In the genomic region with DNA sequence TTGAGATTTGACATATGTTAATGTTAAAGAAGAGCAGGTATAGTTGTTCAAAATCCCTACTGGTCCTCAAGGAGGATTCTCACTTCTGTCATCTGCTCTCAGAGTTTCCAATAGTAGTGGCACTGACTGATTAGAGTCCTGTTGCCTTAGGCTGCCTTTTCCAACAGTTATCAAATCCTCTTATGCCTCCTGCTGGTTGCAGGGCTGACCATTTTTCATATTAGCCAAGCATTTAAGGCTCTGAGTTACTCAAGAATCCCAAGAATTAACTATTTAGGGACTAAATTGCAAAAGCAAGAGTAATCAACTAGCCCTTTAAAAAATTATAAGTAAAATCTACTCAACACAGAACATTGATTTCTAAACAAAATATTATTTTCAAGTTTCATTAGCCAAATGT, we compare ENCODE assay signal across 10 cellular contexts.
DNase-seq lines count a peak whose midpoint lies in the region; ATAC-seq and TF ChIP-seq lines count a peak whose summit lies in the region.
"Had no signal": no experiment of that assay in that cellular context is flagged by ENCODE, and none has a peak within 500 bp of the region (broad histone marks: within the 10 kb centered on the region; RNA-seq: fewer than 3 reads in every experiment).

No MANE protein-coding gene starts in this region.

- H3K4me1 ChIP-seq in heart right ventricle (peaks cover 0 to 11% (median 0%) of the 10 kb centered on the region in 9 donors), right cardiac atrium (ENCODE audit: control insufficient read depth, insufficient read depth, low read length) (no peaks in the 10 kb centered on the region), hepatocyte (ENCODE audit: insufficient read depth) (no peaks in the 10 kb centered on the region)
- H3K4me1 ChIP-seq: BLaER1 had no signal

- intact Hi-C loops in heart right ventricle (cut with DNase I), result loop anchor here in 2 of 10 donors (10.0 kb wide), 1 partner anchor 150 kb away; no protein-coding TSS in a partner anchor
- intact Hi-C loops in right cardiac atrium (cut with DNase I), result loop anchor here in 1 of 4 donors (10.0 kb wide), 1 partner anchor 150 kb away; no protein-coding TSS in a partner anchor

- H3K27me3 ChIP-seq in heart right ventricle (no peaks in the 10 kb centered on the region), right cardiac atrium (ENCODE audit: control insufficient read depth, insufficient read depth) (no peaks in the 10 kb centered on the region), hepatocyte (no peaks in the 10 kb centered on the region)
- H3K27me3 ChIP-seq: BLaER1 had no signal

- no peaks in the 10 kb centered on the region for H3K79me2 ChIP-seq in hepatocyte

- H3K9me2 ChIP-seq in hepatocyte (replicated peaks; ENCODE audit: insufficient read depth), result no peaks in the 10 kb centered on the region

- ATAC-seq in heart right ventricle (no peak), right cardiac atrium (no peak)

- H3K36me3 ChIP-seq in heart right ventricle, result no peaks in the 10 kb centered on the region
- no peaks in the 10 kb centered on the region for H3K36me3 ChIP-seq in hepatocyte (replicated peaks; ENCODE audit: insufficient read depth, low read depth)
- H3K36me3 ChIP-seq: BLaER1 had no signal

- H3K4me2 ChIP-seq in hepatocyte, result no peak overlapping the region
- H3K4me2 ChIP-seq: BLaER1 had no signal

- TF ChIP-seq CTCF in heart right ventricle (IDR thresholded peaks at IDR 0.05), result peak in 6 of 9 donors; percentile 22 to 50 (median 40)
- peak; percentile 47 for TF ChIP-seq CTCF in hepatocyte (IDR thresholded peaks at IDR 0.05; ENCODE audit: poor library complexity)

- H3K4me3 ChIP-seq in heart right ventricle (no peak overlapping the region), right cardiac atrium (ENCODE audit: low read length) (no peak overlapping the region), hepatocyte (no peak overlapping the region)
- H3K4me3 ChIP-seq: BLaER1 had no signal

- H3K9me3 ChIP-seq in heart right ventricle, result no peaks in the 10 kb centered on the region
- no peaks in the 10 kb centered on the region for H3K9me3 ChIP-seq in right cardiac atrium (ENCODE audit: control insufficient read depth, low read length)
- H3K9me3 ChIP-seq in hepatocyte (ENCODE audit: low read depth), result no peaks in the 10 kb centered on the region
- H3K9me3 ChIP-seq: BLaER1 had no signal

- no peak for DNase-seq in heart right ventricle
- no peak for DNase-seq in right cardiac atrium
- DNase-seq in OCI-M1 (lab: John Stamatoyannopoulos, UW), result peak; percentile 65
- DNase-seq in hepatocyte (ENCODE audit: low spot score), result peak; percentile 44
- DNase-seq in nucleus accumbens (lab: John Stamatoyannopoulos, UW), result no peak
- DNase-seq in occipital lobe (lab: John Stamatoyannopoulos, UW), result no peak
- no peak for DNase-seq in activated CD4-positive, alpha-beta T cell treated with anti-CD3 and anti-CD28 coated beads for 1 hour
- DNase-seq in activated T-cell treated with anti-CD3 and anti-CD28 coated beads, Interleukin-2, amount 50 U/mL, for 1 hour, result no peak
- DNase-seq: activated CD4-positive, alpha-beta T cell treated with anti-CD3 and anti-CD28 coated beads for 48 hours had no signal

- H4K20me1 ChIP-seq in hepatocyte (ENCODE audit: insufficient read depth, poor library complexity, severe bottlenecking), result no peaks in the 10 kb centered on the region
- H4K20me1 ChIP-seq: BLaER1 had no signal

- no peak overlapping the region for H2AFZ ChIP-seq in hepatocyte

- H3K27ac ChIP-seq in heart right ventricle (no peak overlapping the region), right cardiac atrium (ENCODE audit: low read length) (no peak overlapping the region), hepatocyte (no peak overlapping the region)
- H3K27ac ChIP-seq: BLaER1 had no signal

Comparison
In these comparisons a context has a peak if more than half of its experiments do, and no peak if none do; other contexts are left out.
1. DNase-seq: peak in OCI-M1 (single experiment) and hepatocyte (single experiment); none in heart right ventricle (0 of 2), right cardiac atrium (0 of 3), nucleus accumbens (0 of 56), occipital lobe (single experiment), activated CD4-positive, alpha-beta T cell treated with anti-CD3 and anti-CD28 coated beads for 1 hour (single experiment) and activated T-cell treated with anti-CD3 and anti-CD28 coated beads, Interleukin-2, amount 50 U/mL, for 1 hour (single experiment).